Comparison of ENCODE assay signal across 26 cellular contexts in genomic region chr16:17068524-17068923, GRCh38.
DNase-seq lines count a peak whose midpoint lies in the region; ATAC-seq and TF ChIP-seq lines count a peak whose summit lies in the region.
"Had no signal": no experiment of that assay in that cellular context is flagged by ENCODE, and none has a peak within 500 bp of the region (broad histone marks: within the 10 kb centered on the region; RNA-seq: fewer than 3 reads in every experiment).

No MANE protein-coding gene starts in this region.

- H3K9me3 Mint-ChIP-seq in memory B cell (no peaks in the 10 kb centered on the region), endothelial cell (ENCODE audit: unreplicated experiment) (no peaks in the 10 kb centered on the region)
- H3K9me3 Mint-ChIP-seq: CD4-positive, alpha-beta T cell; effector memory CD8-positive, alpha-beta T cell had no signal

- H3K4me3 Mint-ChIP-seq in memory B cell (peak overlapping the region; percentile 14), endothelial cell (ENCODE audit: unreplicated experiment) (no peak overlapping the region)
- H3K4me3 Mint-ChIP-seq: activated CD8-positive, alpha-beta T cell treated with anti-CD3 and anti-CD28 coated beads, Interleukin-2, amount 10 ng/mL, durations not matched to agents 7 days and 5 days; CD4-positive, alpha-beta T cell; effector memory CD8-positive, alpha-beta T cell had no signal

- H3K4me1 Mint-ChIP-seq in memory B cell (peaks cover 45% of the 10 kb centered on the region), endothelial cell (ENCODE audit: unreplicated experiment) (peaks cover 7% of the 10 kb centered on the region)

- no peaks in the 10 kb centered on the region for H3K27me3 Mint-ChIP-seq in memory B cell
- peaks cover 2% of the 10 kb centered on the region for H3K27me3 Mint-ChIP-seq in endothelial cell (ENCODE audit: unreplicated experiment)
- H3K27me3 Mint-ChIP-seq: CD4-positive, alpha-beta T cell; effector memory CD8-positive, alpha-beta T cell had no signal

- H3K27ac Mint-ChIP-seq in memory B cell (peak overlapping the region; percentile 99), endothelial cell (ENCODE audit: unreplicated experiment) (no peak overlapping the region)
- H3K27ac Mint-ChIP-seq: activated CD8-positive, alpha-beta T cell treated with anti-CD3 and anti-CD28 coated beads, Interleukin-2, amount 10 ng/mL, durations not matched to agents 7 days and 5 days had no signal

- ATAC-seq in GM19351 (IDR thresholded peaks at IDR 0.05; ENCODE audit: unreplicated experiment) (peak; percentile 44), HG02852 (IDR thresholded peaks at IDR 0.05; ENCODE audit: unreplicated experiment) (peak; percentile 42), memory B cell (ENCODE audit: low read depth) (peak; percentile 26), GM21515 (IDR thresholded peaks at IDR 0.05; ENCODE audit: unreplicated experiment) (no peak)
- ATAC-seq: activated CD8-positive, alpha-beta T cell treated with anti-CD3 and anti-CD28 coated beads, Interleukin-2, amount 10 ng/mL, durations not matched to agents 7 days and 5 days; effector memory CD8-positive, alpha-beta T cell; esophagus mucosa; foreskin keratinocyte; left cardiac atrium had no signal

- DNase-seq in GM12865 (ENCODE audit: low read depth): peak; percentile 83
- no peak for DNase-seq in memory B cell (ENCODE audit: low spot score in 2 of 2)
- DNase-seq in effector CD4-positive, alpha-beta T cell: no peak
- no peak for DNase-seq in endothelial cell (ENCODE audit: low spot score)
- DNase-seq in DMS 273 (lab: John Stamatoyannopoulos, UW; ENCODE audit: unreplicated experiment): no peak
- DNase-seq: activated CD4-positive, alpha-beta T cell treated with anti-CD3 and anti-CD28 coated beads for 1 hour; activated CD8-positive, alpha-beta T cell treated with anti-CD3 and anti-CD28 coated beads, Interleukin-2, amount 10 ng/mL, durations not matched to agents 7 days and 5 days; activated T-cell treated with anti-CD3 and anti-CD28 coated beads for 4 hours; amniotic stem cell; CD4-positive, alpha-beta T cell; colonic mucosa; DMS153; effector memory CD8-positive, alpha-beta T cell; foreskin keratinocyte; Karpas-422; left cardiac atrium; NCI-H1694; NCI-H2171 treated with DMSO at 0.1 percent for 48 hours; NCI-H524 treated with DMSO at 0.1 percent for 48 hours; stimulated activated CD8-positive, alpha-beta memory T cell treated with anti-CD3 and anti-CD28 coated beads, Interleukin-4, amount 100 ng/mL, for 48 hours; transverse colon had no signal

- no peak for TF ChIP-seq CTCF in GM12865 (IDR thresholded peaks at IDR 0.05; ENCODE audit: insufficient read depth, low read depth, low read length, missing control alignments)
- TF ChIP-seq CTCF in endothelial cell (IDR thresholded peaks at IDR 0.05; ENCODE audit: unreplicated experiment): no peak

- no peak overlapping the region for H3K4me3 ChIP-seq in GM12865 (ENCODE audit: low read depth, low read length)
- H3K4me3 ChIP-seq: colonic mucosa, prostate gland, transverse colon had no signal

- H3K36me3 Mint-ChIP-seq in memory B cell (peaks cover 5% of the 10 kb centered on the region), endothelial cell (ENCODE audit: low read depth, unreplicated experiment) (peaks cover 4% of the 10 kb centered on the region)
